8 cellular contexts compared by ENCODE assay signal in the genomic region with DNA sequence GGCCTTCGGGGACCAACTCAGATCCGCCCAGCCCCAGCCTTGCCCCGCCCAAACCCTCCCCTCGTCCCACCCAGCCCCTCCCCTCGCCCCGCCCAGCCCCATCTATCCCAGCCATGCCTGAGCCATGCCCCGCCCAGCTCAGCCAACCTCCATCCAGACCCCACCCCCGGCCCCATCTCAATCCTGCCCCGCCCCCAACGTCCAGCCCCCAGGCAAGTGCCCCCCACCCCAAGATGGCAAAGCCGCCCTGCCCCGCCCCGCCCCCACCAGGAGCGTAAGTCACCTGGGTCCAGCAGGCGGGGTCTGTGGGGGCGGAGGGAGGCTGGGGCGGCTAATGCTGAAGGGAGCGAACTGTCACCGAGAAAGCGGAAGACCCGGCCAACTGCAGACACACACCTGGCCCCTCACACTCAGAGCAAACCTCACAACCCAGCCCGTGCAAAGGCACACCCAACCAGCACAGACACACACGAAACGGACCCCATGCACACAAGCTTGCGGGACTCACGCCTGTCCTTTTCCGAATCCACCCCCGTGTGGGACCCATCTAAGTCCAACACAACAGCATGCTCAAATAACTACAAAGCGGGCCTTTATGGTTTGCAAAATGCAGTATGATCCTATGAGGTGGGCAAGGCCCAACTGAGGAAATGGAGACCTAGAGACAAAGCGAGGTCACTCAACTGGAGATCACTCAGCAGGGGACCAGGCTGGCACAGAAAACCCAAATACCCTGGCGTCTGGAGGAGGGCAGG. TPM values are rescaled to one million over a fixed set of nuclear protein-coding genes. Genes with fewer than 3 reads are reported as not detected.
DNase-seq lines count a peak whose midpoint lies in the region; ATAC-seq lines count a peak whose summit lies in the region.

No MANE protein-coding gene starts in this region.

- H3K14ac ChIP-seq in neuronal stem cell (ENCODE audit: low read length) = no peak overlapping the region

- H3K27ac ChIP-seq in BLaER1 (peak overlapping the region; percentile 50), esophagus (ENCODE audit: low read depth in 2 of 2, low read length in 1 of 2) (peak overlapping the region; percentile 88 to 93), neuronal stem cell (replicated peaks; ENCODE audit: low read length) (peak overlapping the region; percentile 39)

- 10% methylated on average over 19 to 31 of the region's 31 CpGs for WGBS in esophagus, 2 donors
- WGBS in neuronal stem cell (ENCODE audit: extremely low coverage in 2 of 2, insufficient read length in 2 of 2, insufficient replicate concordance in 1 of 2), 2 donors = no CpG with 5 or more reads among the region's 31 CpGs

- H3K4me1 ChIP-seq in BLaER1 (peaks cover 59% of the 10 kb centered on the region), esophagus (ENCODE audit: control insufficient read depth in 2 of 2, insufficient read depth in 2 of 2, low read length in 1 of 2) (peaks cover 0 to 10% of the 10 kb centered on the region in 2 donors), neuronal stem cell (ENCODE audit: control insufficient read depth in 2 of 2, insufficient read depth in 1 of 2, low read depth in 1 of 2, low read length in 2 of 2) (peaks cover 10 to 15% of the 10 kb centered on the region in 2 donors)

- H3K18ac ChIP-seq in neuronal stem cell (ENCODE audit: low read length) = peak overlapping the region; percentile 97

- H4K20me1 ChIP-seq in BLaER1 = peaks cover 5% of the 10 kb centered on the region; the same call in 1 of the 2 replicates

- no peak overlapping the region for H2BK15ac ChIP-seq in neuronal stem cell (ENCODE audit: low read length)

- no peak overlapping the region for H2AFZ ChIP-seq in neuronal stem cell (ENCODE audit: low read length)

- no peak overlapping the region for H2AK5ac ChIP-seq in neuronal stem cell (ENCODE audit: low read depth, low read length)

- peaks cover 5% of the 10 kb centered on the region; the same call in 1 of the 2 replicates for H3K36me3 ChIP-seq in BLaER1
- no peaks in the 10 kb centered on the region for H3K36me3 ChIP-seq in esophagus (ENCODE audit: control insufficient read depth in 2 of 2, insufficient read depth in 2 of 2, low read length in 1 of 2)
- peaks cover 8 to 18% of the 10 kb centered on the region in 2 donors for H3K36me3 ChIP-seq in neuronal stem cell (replicated peaks in 1 of 2; ENCODE audit: control insufficient read depth in 2 of 2, insufficient read depth in 2 of 2, low read length in 2 of 2)

- H3K23ac ChIP-seq in neuronal stem cell (ENCODE audit: low read depth, low read length, poor library complexity) = peak overlapping the region; percentile 96

- no peaks in the 10 kb centered on the region for H3K9me3 ChIP-seq in BLaER1
- no peaks in the 10 kb centered on the region for H3K9me3 ChIP-seq in esophagus (ENCODE audit: control insufficient read depth in 2 of 2, insufficient read depth in 1 of 2, low read depth in 1 of 2, low read length in 1 of 2)
- H3K9me3 ChIP-seq in neuronal stem cell (replicated peaks in 1 of 2; ENCODE audit: control insufficient read depth in 2 of 2, insufficient read depth in 1 of 2, low read depth in 1 of 2, low read length in 2 of 2) = no peaks in the 10 kb centered on the region

- no peak overlapping the region for H2BK5ac ChIP-seq in neuronal stem cell (ENCODE audit: low read length)

- no peak overlapping the region for H3K4ac ChIP-seq in neuronal stem cell (ENCODE audit: low read length)

- no peak overlapping the region for H2BK12ac ChIP-seq in neuronal stem cell (ENCODE audit: low read length)

- peak overlapping the region; percentile 27 for H2BK120ac ChIP-seq in neuronal stem cell (ENCODE audit: low read depth, low read length)

- no peaks in the 10 kb centered on the region for H3K27me3 ChIP-seq in BLaER1
- H3K27me3 ChIP-seq in esophagus (ENCODE audit: control insufficient read depth in 1 of 2, insufficient read depth in 2 of 2, low read length in 2 of 2) = no peaks in the 10 kb centered on the region
- no peaks in the 10 kb centered on the region for H3K27me3 ChIP-seq in neuronal stem cell (ENCODE audit: control insufficient read depth in 3 of 3, insufficient read depth in 3 of 3, low read depth in 1 of 3, low read length in 3 of 3)

- no peak overlapping the region for H4K91ac ChIP-seq in neuronal stem cell (ENCODE audit: low read depth, low read length, poor library complexity)

- no peaks in the 10 kb centered on the region for H3K79me1 ChIP-seq in neuronal stem cell (ENCODE audit: low read depth, low read length)

- DNase-seq in NCI-H1048 (lab: John Stamatoyannopoulos, UW) (peak; percentile 26), activated T-cell treated with anti-CD3 and anti-CD28 coated beads for 48 hours (ENCODE audit: low read depth) (peak; percentile 50), neuronal stem cell (ENCODE audit: low spot score) (peak; percentile 70), C1 segment of cervical spinal cord (lab: John Stamatoyannopoulos, UW) (no peak)

- H3K9ac ChIP-seq in BLaER1 (peak overlapping the region; percentile 71), neuronal stem cell (ENCODE audit: low read depth, low read length, poor library complexity) (peak overlapping the region; percentile 95)

- peak overlapping the region; percentile 91 for H3K4me2 ChIP-seq in BLaER1
- H3K4me2 ChIP-seq in neuronal stem cell (ENCODE audit: insufficient read depth, low read length, poor library complexity, severe bottlenecking) = peak overlapping the region; percentile 85

- H4K8ac ChIP-seq in neuronal stem cell (ENCODE audit: low read depth, low read length) = no peak overlapping the region

- peak; percentile 24 for ATAC-seq in GM21515 (IDR thresholded peaks at IDR 0.05; ENCODE audit: unreplicated experiment)
- ATAC-seq in GM18868 (IDR thresholded peaks at IDR 0.05; ENCODE audit: unreplicated experiment) = no peak

- H3K4me3 ChIP-seq in BLaER1 (peak overlapping the region; percentile 68), esophagus (ENCODE audit: low read depth in 1 of 2, low read length in 2 of 2) (peak overlapping the region; percentile 49 to 60), neuronal stem cell (ENCODE audit: low read length in 2 of 2) (peak overlapping the region in 1 of 2 donors; percentile 83)

RNA-seq across cellular contexts. Expression of a gene that starts 11.5 kb away (rescaled TPM):
- 10 to 100 TPM; 40.0 to 47.1 TPM for polyA plus RNA-seq in esophagus
- 74.9 TPM for polyA plus RNA-seq in neuronal stem cell (2013, experiment 1 of 2)
- polyA plus RNA-seq in neuronal stem cell (2013, experiment 2 of 2) = 76.0 TPM

RNA-seq across cellular contexts. Expression of a gene that starts 13.9 kb away (rescaled TPM):
- 1 to 10 TPM in 1 of 2 donors, under 1 TPM in 1; 0.67 to 1.6 TPM for polyA plus RNA-seq in esophagus
- polyA plus RNA-seq in neuronal stem cell (2013, experiment 1 of 2) = 6.4 TPM
- polyA plus RNA-seq in neuronal stem cell (2013, experiment 2 of 2) = 6.7 TPM

RNA-seq across cellular contexts. Expression of a gene that starts 46.5 kb away (rescaled TPM):
- polyA plus RNA-seq in esophagus = 10 to 100 TPM; 13.3 to 39.2 TPM
- 105 TPM for polyA plus RNA-seq in neuronal stem cell (2013, experiment 1 of 2)
- polyA plus RNA-seq in neuronal stem cell (2013, experiment 2 of 2) = 108 TPM

RNA-seq across cellular contexts. Expression of a gene that starts 53.8 kb away (rescaled TPM):
- polyA plus RNA-seq in esophagus = not detected
- 91.9 TPM for polyA plus RNA-seq in neuronal stem cell (2013, experiment 1 of 2)
- polyA plus RNA-seq in neuronal stem cell (2013, experiment 2 of 2) = 86.1 TPM

Comparison
In these comparisons a context has a peak if more than half of its experiments do, and no peak if none do; other contexts are left out.
1. H3K27ac ChIP-seq: peak in every context shown above with its lines; median percentile 90 in esophagus; 50 in BLaER1; 39 in neuronal stem cell.
2. DNase-seq: peak in NCI-H1048 (single experiment), activated T-cell treated with anti-CD3 and anti-CD28 coated beads for 48 hours (single experiment) and neuronal stem cell (single experiment); none in C1 segment of cervical spinal cord (0 of 14).